Comparison of ENCODE assay signal across 26 cellular contexts in the genomic region with DNA sequence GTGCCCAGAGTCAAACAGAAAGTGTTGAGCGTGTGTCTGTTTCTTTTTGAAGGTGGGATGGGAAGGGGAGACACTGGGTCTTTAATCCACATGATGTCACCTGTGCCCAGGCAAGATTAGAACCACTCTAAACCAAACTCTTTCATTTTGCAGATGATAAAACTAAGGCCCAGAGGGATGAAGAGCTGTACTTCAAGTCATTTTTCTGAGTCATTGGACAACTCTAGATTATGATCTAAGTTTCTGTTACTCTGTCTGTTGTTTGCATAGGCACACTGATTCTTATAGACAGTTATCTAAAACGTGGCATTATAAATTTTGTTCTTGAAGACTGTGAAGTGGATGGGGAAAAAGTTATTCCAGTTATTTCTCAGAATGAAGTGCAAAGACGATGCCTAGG.
"Had no signal": no experiment of that assay in that cellular context is flagged by ENCODE, and none has a peak within 500 bp of the region (broad histone marks: within the 10 kb centered on the region; RNA-seq: fewer than 3 reads in every experiment).

No MANE protein-coding gene starts in this region.

- H3K4me3 Mint-ChIP-seq: naive thymus-derived CD8-positive, alpha-beta T cell; nephron; neural crest cell; stimulated activated naive B cell treated with anti-CD40 and anti-IgM and Interleukin-4, amounts not matched to agents 10 μg/mL and 1 μg/mL and 100 μg/mL, for 72 hours had no signal

- H3K27me3 Mint-ChIP-seq: stimulated activated naive B cell treated with anti-CD40 and anti-IgM and Interleukin-4, amounts not matched to agents 10 μg/mL and 1 μg/mL and 100 μg/mL, for 72 hours had no signal

- DNase-seq: islet precursor cell; left ventricle myocardium inferior; mesenchymal stem cell; naive thymus-derived CD8-positive, alpha-beta T cell; nucleus accumbens; pancreas; posterior cingulate gyrus; retina; right cardiac atrium; stimulated activated CD4-positive, alpha-beta T cell treated with anti-CD3 and anti-CD28 coated beads, Interleukin-12 subunit alpha, Interleukin-12 subunit beta, amount 100 ng/mL, for 4 hours; stimulated activated CD4-positive, alpha-beta T cell treated with anti-CD3 and anti-CD28 coated beads, Interleukin-15, amount 100 ng/mL, for 24 hours; stimulated activated CD4-positive, alpha-beta T cell treated with anti-CD3 and anti-CD28 coated beads, Interleukin-2, amount 100 ng/mL, for 24 hours; stimulated activated CD4-positive, alpha-beta T cell treated with anti-CD3 and anti-CD28 coated beads, Interleukin-4, amount 100 ng/mL, for 1 hour; stimulated activated naive B cell treated with anti-CD40 and anti-IgM and Interleukin-4, amounts not matched to agents 10 μg/mL and 1 μg/mL and 100 μg/mL, for 72 hours; stimulated activated naive CD8-positive, alpha-beta T cell treated with anti-CD3 and anti-CD28 coated beads, Interleukin-15, Interleukin-2, amounts not matched to agents 100 U/mL and 50 U/mL, for 24 hours; stomach; testis; tibial artery; upper lobe of right lung had no signal

- H3K9me3 Mint-ChIP-seq: naive thymus-derived CD8-positive, alpha-beta T cell; nephron; stimulated activated naive B cell treated with anti-CD40 and anti-IgM and Interleukin-4, amounts not matched to agents 10 μg/mL and 1 μg/mL and 100 μg/mL, for 72 hours had no signal

- H3K79me2 ChIP-seq: hepatocyte had no signal

- H3K27me3 ChIP-seq: hepatocyte, pancreas, stomach, testis, tibial artery, upper lobe of right lung had no signal

- H3K9me3 ChIP-seq: pancreas, prostate gland, stomach, testis, tibial artery, upper lobe of right lung had no signal

- H3K4me2 ChIP-seq: hepatocyte had no signal

- H3K27ac ChIP-seq: hepatocyte, left ventricle myocardium inferior, pancreas, prostate gland, skin epidermis, stomach, testis, tibial artery, upper lobe of right lung had no signal

- H3K36me3 Mint-ChIP-seq: naive thymus-derived CD8-positive, alpha-beta T cell; stimulated activated naive B cell treated with anti-CD40 and anti-IgM and Interleukin-4, amounts not matched to agents 10 μg/mL and 1 μg/mL and 100 μg/mL, for 72 hours had no signal

- H3K36me3 ChIP-seq: left ventricle myocardium inferior, pancreas, prostate gland, stomach, tibial artery, upper lobe of right lung had no signal

- ATAC-seq: naive thymus-derived CD8-positive, alpha-beta T cell; pancreas; right cardiac atrium; sciatic nerve; stimulated activated naive B cell treated with anti-CD40 and anti-IgM and Interleukin-4, amounts not matched to agents 10 μg/mL and 1 μg/mL and 100 μg/mL, for 72 hours; stimulated activated naive CD8-positive, alpha-beta T cell treated with anti-CD3 and anti-CD28 coated beads, Interleukin-15, Interleukin-2, amounts not matched to agents 100 U/mL and 50 U/mL, for 24 hours; upper lobe of right lung had no signal

- H2AFZ ChIP-seq: hepatocyte had no signal

- H3K4me1 ChIP-seq: prostate gland, stomach, testis, upper lobe of right lung had no signal

- H3K27ac Mint-ChIP-seq: naive thymus-derived CD8-positive, alpha-beta T cell; nephron; stimulated activated naive B cell treated with anti-CD40 and anti-IgM and Interleukin-4, amounts not matched to agents 10 μg/mL and 1 μg/mL and 100 μg/mL, for 72 hours had no signal

- H3K4me1 Mint-ChIP-seq: naive thymus-derived CD8-positive, alpha-beta T cell; neural crest cell had no signal

- H3K4me3 ChIP-seq: hepatocyte, left ventricle myocardium inferior, lung, pancreas, prostate gland, skin epidermis, stomach, testis, tibial artery, upper lobe of right lung had no signal
